ENCODE assay signal across 21 cellular contexts in the genomic region with DNA sequence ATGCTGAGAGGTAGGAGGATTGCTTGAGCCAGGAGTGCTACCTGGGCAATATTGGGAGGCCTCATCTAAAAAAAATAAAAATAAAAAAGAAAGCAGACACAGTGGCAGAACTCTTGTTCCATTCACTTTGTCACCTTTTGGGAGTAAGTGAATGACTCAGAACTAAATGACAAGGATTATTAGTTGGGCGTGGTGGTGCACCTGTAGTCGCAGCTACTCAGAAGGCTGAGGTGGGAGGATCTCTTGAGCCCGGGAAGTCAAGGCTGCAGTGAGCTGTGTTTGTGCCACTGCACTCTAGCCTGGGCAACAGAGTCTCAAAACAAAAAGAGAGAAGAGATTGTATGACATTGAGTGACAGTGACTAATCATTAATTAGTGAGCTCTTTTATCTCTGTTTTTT. TPM values are rescaled to one million over a fixed set of nuclear protein-coding genes. Genes with fewer than 3 reads are reported as not detected.
A peak's percentile ranks its signal among the peaks of the same experiment; 100 is the strongest.
DNase-seq lines count a peak whose midpoint lies in the region; ATAC-seq and TF ChIP-seq lines count a peak whose summit lies in the region.
"Had no signal": no experiment of that assay in that cellular context is flagged by ENCODE, and none has a peak within 500 bp of the region (broad histone marks: within the 10 kb centered on the region; RNA-seq: fewer than 3 reads in every experiment).

No MANE protein-coding gene starts in this region.

- CTCF ChIA-PET in activated CD4-positive, alpha-beta T cell treated with anti-CD3 and anti-CD28 coated beads for 36 hours (lab: Charles Lee) = no interaction called here
- CTCF ChIA-PET in activated CD8-positive, alpha-beta memory T cell treated with anti-CD3 and anti-CD28 coated beads, Interleukin-2, amount 10 ng/mL, durations not matched to agents 7 days and 5 days (lab: Charles Lee) = interaction anchor here (2.0 kb wide), 1 partner anchor 20 kb away, joined by 5 read pairs; no protein-coding TSS in a partner anchor

- H3K4me1 ChIP-seq in mucosa of descending colon (ENCODE audit: low read depth) (no peaks in the 10 kb centered on the region), Karpas-422 (ENCODE audit: low read length) (no peaks in the 10 kb centered on the region), SJCRH30 (no peaks in the 10 kb centered on the region)
- H3K4me1 ChIP-seq: BLaER1 treated with 17β-estradiol and CSF1 and Interleukin-3, amounts not matched to agents 10 nM and 100 nM; HAP-1 had no signal

- no peak overlapping the region for H3K4me2 ChIP-seq in Karpas-422 (ENCODE audit: low read depth, low read length, poor library complexity, severe bottlenecking)
- H3K4me2 ChIP-seq: BLaER1 treated with 17β-estradiol and CSF1 and Interleukin-3, amounts not matched to agents 10 nM and 100 nM had no signal

- H3K36me3 Mint-ChIP-seq in activated CD4-positive, alpha-beta T cell treated with anti-CD3 and anti-CD28 coated beads for 36 hours (ENCODE audit: low read depth) = peaks cover 52% of the 10 kb centered on the region
- H3K36me3 Mint-ChIP-seq in stimulated activated naive B cell treated with anti-CD40 and anti-IgM and Interleukin-4, amounts not matched to agents 10 μg/mL and 1 μg/mL and 100 μg/mL, for 72 hours = peaks cover 40 to 75% of the 10 kb centered on the region in 2 donors
- peaks cover 56% of the 10 kb centered on the region for H3K36me3 Mint-ChIP-seq in activated CD8-positive, alpha-beta memory T cell treated with anti-CD3 and anti-CD28 coated beads, Interleukin-2, amount 10 ng/mL, durations not matched to agents 7 days and 5 days

- no peak overlapping the region for H3K27ac Mint-ChIP-seq in activated CD4-positive, alpha-beta T cell treated with anti-CD3 and anti-CD28 coated beads for 36 hours
- peak overlapping the region; percentile 52 for H3K27ac Mint-ChIP-seq in stimulated activated naive B cell treated with anti-CD40 and anti-IgM and Interleukin-4, amounts not matched to agents 10 μg/mL and 1 μg/mL and 100 μg/mL, for 72 hours
- H3K27ac Mint-ChIP-seq in activated CD8-positive, alpha-beta memory T cell treated with anti-CD3 and anti-CD28 coated beads, Interleukin-2, amount 10 ng/mL, durations not matched to agents 7 days and 5 days = no peak overlapping the region
- H3K27ac Mint-ChIP-seq: B cell had no signal

- POLR2A ChIA-PET in activated CD4-positive, alpha-beta T cell treated with anti-CD3 and anti-CD28 coated beads for 36 hours (lab: Charles Lee) = no interaction called here

- peaks cover 7% of the 10 kb centered on the region for H3K4me1 Mint-ChIP-seq in activated CD4-positive, alpha-beta T cell treated with anti-CD3 and anti-CD28 coated beads for 36 hours
- H3K4me1 Mint-ChIP-seq in stimulated activated naive B cell treated with anti-CD40 and anti-IgM and Interleukin-4, amounts not matched to agents 10 μg/mL and 1 μg/mL and 100 μg/mL, for 72 hours = peaks cover 9 to 15% of the 10 kb centered on the region in 2 donors
- H3K4me1 Mint-ChIP-seq in activated CD8-positive, alpha-beta memory T cell treated with anti-CD3 and anti-CD28 coated beads, Interleukin-2, amount 10 ng/mL, durations not matched to agents 7 days and 5 days = peaks cover 3% of the 10 kb centered on the region
- H3K4me1 Mint-ChIP-seq: B cell had no signal

- H3K4me3 Mint-ChIP-seq in activated CD4-positive, alpha-beta T cell treated with anti-CD3 and anti-CD28 coated beads for 36 hours = no peak overlapping the region
- no peak overlapping the region for H3K4me3 Mint-ChIP-seq in stimulated activated naive B cell treated with anti-CD40 and anti-IgM and Interleukin-4, amounts not matched to agents 10 μg/mL and 1 μg/mL and 100 μg/mL, for 72 hours
- H3K4me3 Mint-ChIP-seq in activated CD8-positive, alpha-beta memory T cell treated with anti-CD3 and anti-CD28 coated beads, Interleukin-2, amount 10 ng/mL, durations not matched to agents 7 days and 5 days = no peak overlapping the region
- H3K4me3 Mint-ChIP-seq: B cell; CD4-positive, CD25-positive, alpha-beta regulatory T cell; CD8-positive, alpha-beta memory T cell had no signal

- H3K27me3 ChIP-seq in Karpas-422 (ENCODE audit: low read length) (no peaks in the 10 kb centered on the region), SJCRH30 (no peaks in the 10 kb centered on the region)
- H3K27me3 ChIP-seq: BLaER1 treated with 17β-estradiol and CSF1 and Interleukin-3, amounts not matched to agents 10 nM and 100 nM had no signal

- ATAC-seq in activated CD4-positive, alpha-beta T cell treated with anti-CD3 and anti-CD28 coated beads for 36 hours = no peak
- peak; percentile 76 for ATAC-seq in mucosa of descending colon
- ATAC-seq in stimulated activated naive B cell treated with anti-CD40 and anti-IgM and Interleukin-4, amounts not matched to agents 10 μg/mL and 1 μg/mL and 100 μg/mL, for 72 hours (replicated peaks) = no peak
- ATAC-seq in activated CD8-positive, alpha-beta memory T cell treated with anti-CD3 and anti-CD28 coated beads, Interleukin-2, amount 10 ng/mL, durations not matched to agents 7 days and 5 days = no peak
- ATAC-seq: K562 had no signal

- peak; percentile 18 for DNase-seq in activated CD4-positive, alpha-beta T cell treated with anti-CD3 and anti-CD28 coated beads for 48 hours
- DNase-seq in activated CD4-positive, alpha-beta T cell treated with anti-CD3 and anti-CD28 coated beads for 36 hours = no peak
- DNase-seq in caudate nucleus (lab: John Stamatoyannopoulos, UW) (peak in 12 of 61 donors; percentile 1 to 66 (median 16)), mucosa of descending colon (no peak), Karpas-422 (no peak), SJCRH30 (no peak)
- no peak for DNase-seq in stimulated activated naive B cell treated with anti-CD40 and anti-IgM and Interleukin-4, amounts not matched to agents 10 μg/mL and 1 μg/mL and 100 μg/mL, for 72 hours
- no peak for DNase-seq in activated CD8-positive, alpha-beta memory T cell treated with anti-CD3 and anti-CD28 coated beads, Interleukin-2, amount 10 ng/mL, durations not matched to agents 7 days and 5 days
- DNase-seq: CD4-positive, CD25-positive, alpha-beta regulatory T cell; CD8-positive, alpha-beta memory T cell; COR-L47; DMS153; DMS79; GDM1; GM23248; IMR-90 had no signal

- intact Hi-C loops in activated CD4-positive, alpha-beta T cell treated with anti-CD3 and anti-CD28 coated beads for 36 hours (cut with DNase I, micrococcal nuclease) = no loop called here
- intact Hi-C loops in mucosa of descending colon (cut with DNase I, micrococcal nuclease) = no loop called here

- H4K20me1 ChIP-seq in Karpas-422 (ENCODE audit: insufficient read depth, low read depth, low read length) = no peaks in the 10 kb centered on the region
- H4K20me1 ChIP-seq: BLaER1 treated with 17β-estradiol and CSF1 and Interleukin-3, amounts not matched to agents 10 nM and 100 nM had no signal

- no peak for TF ChIP-seq CTCF in mucosa of descending colon (IDR thresholded peaks at IDR 0.05)

- no peaks in the 10 kb centered on the region for H3K36me3 ChIP-seq in mucosa of descending colon (ENCODE audit: low read depth)
- peaks cover 15% of the 10 kb centered on the region; the same call in 1 of the 2 replicates for H3K36me3 ChIP-seq in Karpas-422 (ENCODE audit: insufficient read depth, low read length)
- H3K36me3 ChIP-seq in SJCRH30 = peaks cover 24% of the 10 kb centered on the region
- H3K36me3 ChIP-seq: HAP-1 had no signal

- no peaks in the 10 kb centered on the region for H3K9me2 ChIP-seq in Karpas-422 (replicated peaks; ENCODE audit: insufficient read depth, low read length)

- H3K27ac ChIP-seq in caudate nucleus (ENCODE audit: low read depth, low read length) (peak overlapping the region; percentile 64), Karpas-422 (ENCODE audit: low read length) (no peak overlapping the region), SJCRH30 (no peak overlapping the region)
- H3K27ac ChIP-seq: BLaER1 treated with 17β-estradiol and CSF1 and Interleukin-3, amounts not matched to agents 10 nM and 100 nM; GM23248; HL-60 had no signal

- H3K4me3 ChIP-seq in mucosa of descending colon = no peak overlapping the region
- no peak overlapping the region for H3K4me3 ChIP-seq in Karpas-422 (ENCODE audit: low read length)
- no peak overlapping the region for H3K4me3 ChIP-seq in SJCRH30
- H3K4me3 ChIP-seq: BLaER1 treated with 17β-estradiol and CSF1 and Interleukin-3, amounts not matched to agents 10 nM and 100 nM; GM23248; HAP-1; K562 had no signal

- H3K9me3 Mint-ChIP-seq in activated CD4-positive, alpha-beta T cell treated with anti-CD3 and anti-CD28 coated beads for 36 hours (ENCODE audit: low read depth) = no peaks in the 10 kb centered on the region
- peaks cover 0 to 2% of the 10 kb centered on the region in 2 donors for H3K9me3 Mint-ChIP-seq in stimulated activated naive B cell treated with anti-CD40 and anti-IgM and Interleukin-4, amounts not matched to agents 10 μg/mL and 1 μg/mL and 100 μg/mL, for 72 hours
- no peaks in the 10 kb centered on the region for H3K9me3 Mint-ChIP-seq in activated CD8-positive, alpha-beta memory T cell treated with anti-CD3 and anti-CD28 coated beads, Interleukin-2, amount 10 ng/mL, durations not matched to agents 7 days and 5 days (ENCODE audit: low read depth)
- H3K9me3 Mint-ChIP-seq: CD8-positive, alpha-beta memory T cell had no signal

- no peak overlapping the region for H3K9ac ChIP-seq in Karpas-422 (ENCODE audit: low read length)
- H3K9ac ChIP-seq: BLaER1 treated with 17β-estradiol and CSF1 and Interleukin-3, amounts not matched to agents 10 nM and 100 nM; GM23248 had no signal

- no peaks in the 10 kb centered on the region for H3K27me3 Mint-ChIP-seq in activated CD4-positive, alpha-beta T cell treated with anti-CD3 and anti-CD28 coated beads for 36 hours
- H3K27me3 Mint-ChIP-seq in stimulated activated naive B cell treated with anti-CD40 and anti-IgM and Interleukin-4, amounts not matched to agents 10 μg/mL and 1 μg/mL and 100 μg/mL, for 72 hours = no peaks in the 10 kb centered on the region
- no peaks in the 10 kb centered on the region for H3K27me3 Mint-ChIP-seq in activated CD8-positive, alpha-beta memory T cell treated with anti-CD3 and anti-CD28 coated beads, Interleukin-2, amount 10 ng/mL, durations not matched to agents 7 days and 5 days
- H3K27me3 Mint-ChIP-seq: B cell; CD4-positive, CD25-positive, alpha-beta regulatory T cell; CD8-positive, alpha-beta memory T cell had no signal

- no peak overlapping the region for H2AFZ ChIP-seq in Karpas-422 (ENCODE audit: low read length)
- H2AFZ ChIP-seq: GM23248 had no signal

- peaks cover 82% of the 10 kb centered on the region for H3K79me2 ChIP-seq in Karpas-422 (ENCODE audit: low read length)

- no peaks in the 10 kb centered on the region for H3K9me3 ChIP-seq in mucosa of descending colon
- H3K9me3 ChIP-seq in Karpas-422 (ENCODE audit: low read length) = no peaks in the 10 kb centered on the region
- H3K9me3 ChIP-seq in SJCRH30 (replicated peaks) = no peaks in the 10 kb centered on the region
- H3K9me3 ChIP-seq: BLaER1 treated with 17β-estradiol and CSF1 and Interleukin-3, amounts not matched to agents 10 nM and 100 nM; HAP-1 had no signal

RNA-seq across cellular contexts. Expression of gene MCCC2, which starts 34.1 kb away (rescaled TPM):
- total RNA-seq in activated CD4-positive, alpha-beta T cell treated with anti-CD3 and anti-CD28 coated beads for 36 hours = 10 to 100 TPM; 52.2 to 56.4 TPM
- 10 to 100 TPM; 32.3 to 63.8 (median 54.0) TPM for total RNA-seq in mucosa of descending colon
- 10 to 100 TPM; 45.7 to 59.0 TPM for total RNA-seq in activated CD8-positive, alpha-beta memory T cell treated with anti-CD3 and anti-CD28 coated beads, Interleukin-2, amount 10 ng/mL, durations not matched to agents 7 days and 5 days
- total RNA-seq in Karpas-422 (2014; rRNA removed; shearing (Covaris generic); ENCODE audit: low replicate concordance) = 53.0 and 56.6 TPM in 2 replicates
- total RNA-seq in SJCRH30 (2014; rRNA removed; shearing (Covaris generic)) = 59.4 and 61.5 TPM in 2 replicates
